Comparison of ENCODE assay signal across 11 cellular contexts in genomic region chr12:26723379-26724308, GRCh38.
DNase-seq lines count a peak whose midpoint lies in the region; ATAC-seq, FAIRE-seq and TF ChIP-seq lines count a peak whose summit lies in the region.
"Had no signal": no experiment of that assay in that cellular context is flagged by ENCODE, and none has a peak within 500 bp of the region (broad histone marks: within the 10 kb centered on the region; RNA-seq: fewer than 3 reads in every experiment).

No MANE protein-coding gene starts in this region.

- H3K4me2 ChIP-seq in GM23338, result no peak overlapping the region
- H3K4me2 ChIP-seq: KMS-11 had no signal

- H2AFZ ChIP-seq in GM23338, result no peak overlapping the region

- no peaks in the 10 kb centered on the region for H3K9me2 ChIP-seq in GM23338 (ENCODE audit: insufficient read depth)

- no peaks in the 10 kb centered on the region for H3K27me3 Mint-ChIP-seq in GM23338 (ENCODE audit: insufficient read depth, low read depth, poor library complexity)

- peaks cover 12% of the 10 kb centered on the region for H3K4me1 ChIP-seq in GM23338 (ENCODE audit: insufficient read depth)

- peaks cover 12% of the 10 kb centered on the region for H3K79me2 ChIP-seq in GM23338 (replicated peaks; ENCODE audit: insufficient read depth)

- H3F3A ChIP-seq in GM23338 (replicated peaks; ENCODE audit: low read depth), result no peaks in the 10 kb centered on the region

- H3K27ac Mint-ChIP-seq in GM23338, result no peak overlapping the region

- H4K20me1 ChIP-seq in GM23338 (replicated peaks; ENCODE audit: insufficient read depth), result no peaks in the 10 kb centered on the region

- no peak overlapping the region for H3K4me3 ChIP-seq in GM23338
- H3K4me3 ChIP-seq: SK-N-MC had no signal

- H3K4me1 Mint-ChIP-seq in GM23338, result peaks cover 11% of the 10 kb centered on the region; the same call in 2 of the 3 replicates

- no peak overlapping the region for H3K27ac ChIP-seq in GM23338 (ENCODE audit: low read depth)
- H3K27ac ChIP-seq: KMS-11, SK-N-MC had no signal

- FAIRE-seq in GM19239 (lab: Jason Lieb, UNC), result peak; percentile 96

- H3K4me3 Mint-ChIP-seq in GM23338, result no peak overlapping the region

- H3K27me3 ChIP-seq in GM23338 (ENCODE audit: insufficient read depth), result no peaks in the 10 kb centered on the region

- H3K36me3 ChIP-seq in GM23338 (ENCODE audit: insufficient read depth), result no peaks in the 10 kb centered on the region

- H3K36me3 Mint-ChIP-seq in GM23338 (ENCODE audit: low read depth), result no peaks in the 10 kb centered on the region

- intact Hi-C loops in sciatic nerve (cut with DNase I), result no loop called here

- H3K9me3 Mint-ChIP-seq in GM23338, result no peaks in the 10 kb centered on the region

- in situ Hi-C loops in GM13976 (cut with MboI; ENCODE audit: low sequenced_read_pairs, unreplicated experiment), result no loop called here

- peak; percentile 83 for ATAC-seq in sciatic nerve
- no peak for ATAC-seq in GM23338

- DNase-seq in GM19239 (ENCODE audit: insufficient read length, low spot score), result no peak
- DNase-seq in SK-N-DZ (ENCODE audit: low spot score), result peak; percentile 91
- peak; percentile 85 for DNase-seq in foreskin melanocyte
- DNase-seq in sciatic nerve (ENCODE audit: low spot score), result no peak
- DNase-seq in OCI-M1 (lab: John Stamatoyannopoulos, UW), result no peak
- DNase-seq in GM13976 (ENCODE audit: low spot score), result no peak
- no peak for DNase-seq in GM23338 (ENCODE audit: low spot score)
- DNase-seq in NCI-H2196 (lab: John Stamatoyannopoulos, UW; ENCODE audit: unreplicated experiment), result no peak
- DNase-seq: activated T-cell treated with anti-CD3 and anti-CD28 coated beads, Interleukin-2, amount 50 U/mL, for 1 hour had no signal

- TF ChIP-seq CTCF in GM13976 (IDR thresholded peaks at IDR 0.05; ENCODE audit: borderline replicate concordance, control extremely low read depth, extremely low read depth, insufficient read depth, missing control alignments) (no peak), GM23338 (conservative IDR thresholded peaks at IDR 0.05; ENCODE audit: low read depth in 2 of 2) (no peak)

TF ChIP-seq in GM23338, 12 proteins besides CTCF, POLR2A, EP300 and RAD21:
- TF ChIP-seq EZH2 (IDR thresholded peaks at IDR 0.05; ENCODE audit: low read depth, unreplicated experiment), result no peak
- no peak for TF ChIP-seq REST (IDR thresholded peaks at IDR 0.05; ENCODE audit: unreplicated experiment)
- TF ChIP-seq POLR2AphosphoS5 (IDR thresholded peaks at IDR 0.05; ENCODE audit: low read depth), result no peak
- no peak for TF ChIP-seq ZNF114 (CRISPR knock-in tag; IDR thresholded peaks at IDR 0.05)
- TF ChIP-seq, protein P1, sequence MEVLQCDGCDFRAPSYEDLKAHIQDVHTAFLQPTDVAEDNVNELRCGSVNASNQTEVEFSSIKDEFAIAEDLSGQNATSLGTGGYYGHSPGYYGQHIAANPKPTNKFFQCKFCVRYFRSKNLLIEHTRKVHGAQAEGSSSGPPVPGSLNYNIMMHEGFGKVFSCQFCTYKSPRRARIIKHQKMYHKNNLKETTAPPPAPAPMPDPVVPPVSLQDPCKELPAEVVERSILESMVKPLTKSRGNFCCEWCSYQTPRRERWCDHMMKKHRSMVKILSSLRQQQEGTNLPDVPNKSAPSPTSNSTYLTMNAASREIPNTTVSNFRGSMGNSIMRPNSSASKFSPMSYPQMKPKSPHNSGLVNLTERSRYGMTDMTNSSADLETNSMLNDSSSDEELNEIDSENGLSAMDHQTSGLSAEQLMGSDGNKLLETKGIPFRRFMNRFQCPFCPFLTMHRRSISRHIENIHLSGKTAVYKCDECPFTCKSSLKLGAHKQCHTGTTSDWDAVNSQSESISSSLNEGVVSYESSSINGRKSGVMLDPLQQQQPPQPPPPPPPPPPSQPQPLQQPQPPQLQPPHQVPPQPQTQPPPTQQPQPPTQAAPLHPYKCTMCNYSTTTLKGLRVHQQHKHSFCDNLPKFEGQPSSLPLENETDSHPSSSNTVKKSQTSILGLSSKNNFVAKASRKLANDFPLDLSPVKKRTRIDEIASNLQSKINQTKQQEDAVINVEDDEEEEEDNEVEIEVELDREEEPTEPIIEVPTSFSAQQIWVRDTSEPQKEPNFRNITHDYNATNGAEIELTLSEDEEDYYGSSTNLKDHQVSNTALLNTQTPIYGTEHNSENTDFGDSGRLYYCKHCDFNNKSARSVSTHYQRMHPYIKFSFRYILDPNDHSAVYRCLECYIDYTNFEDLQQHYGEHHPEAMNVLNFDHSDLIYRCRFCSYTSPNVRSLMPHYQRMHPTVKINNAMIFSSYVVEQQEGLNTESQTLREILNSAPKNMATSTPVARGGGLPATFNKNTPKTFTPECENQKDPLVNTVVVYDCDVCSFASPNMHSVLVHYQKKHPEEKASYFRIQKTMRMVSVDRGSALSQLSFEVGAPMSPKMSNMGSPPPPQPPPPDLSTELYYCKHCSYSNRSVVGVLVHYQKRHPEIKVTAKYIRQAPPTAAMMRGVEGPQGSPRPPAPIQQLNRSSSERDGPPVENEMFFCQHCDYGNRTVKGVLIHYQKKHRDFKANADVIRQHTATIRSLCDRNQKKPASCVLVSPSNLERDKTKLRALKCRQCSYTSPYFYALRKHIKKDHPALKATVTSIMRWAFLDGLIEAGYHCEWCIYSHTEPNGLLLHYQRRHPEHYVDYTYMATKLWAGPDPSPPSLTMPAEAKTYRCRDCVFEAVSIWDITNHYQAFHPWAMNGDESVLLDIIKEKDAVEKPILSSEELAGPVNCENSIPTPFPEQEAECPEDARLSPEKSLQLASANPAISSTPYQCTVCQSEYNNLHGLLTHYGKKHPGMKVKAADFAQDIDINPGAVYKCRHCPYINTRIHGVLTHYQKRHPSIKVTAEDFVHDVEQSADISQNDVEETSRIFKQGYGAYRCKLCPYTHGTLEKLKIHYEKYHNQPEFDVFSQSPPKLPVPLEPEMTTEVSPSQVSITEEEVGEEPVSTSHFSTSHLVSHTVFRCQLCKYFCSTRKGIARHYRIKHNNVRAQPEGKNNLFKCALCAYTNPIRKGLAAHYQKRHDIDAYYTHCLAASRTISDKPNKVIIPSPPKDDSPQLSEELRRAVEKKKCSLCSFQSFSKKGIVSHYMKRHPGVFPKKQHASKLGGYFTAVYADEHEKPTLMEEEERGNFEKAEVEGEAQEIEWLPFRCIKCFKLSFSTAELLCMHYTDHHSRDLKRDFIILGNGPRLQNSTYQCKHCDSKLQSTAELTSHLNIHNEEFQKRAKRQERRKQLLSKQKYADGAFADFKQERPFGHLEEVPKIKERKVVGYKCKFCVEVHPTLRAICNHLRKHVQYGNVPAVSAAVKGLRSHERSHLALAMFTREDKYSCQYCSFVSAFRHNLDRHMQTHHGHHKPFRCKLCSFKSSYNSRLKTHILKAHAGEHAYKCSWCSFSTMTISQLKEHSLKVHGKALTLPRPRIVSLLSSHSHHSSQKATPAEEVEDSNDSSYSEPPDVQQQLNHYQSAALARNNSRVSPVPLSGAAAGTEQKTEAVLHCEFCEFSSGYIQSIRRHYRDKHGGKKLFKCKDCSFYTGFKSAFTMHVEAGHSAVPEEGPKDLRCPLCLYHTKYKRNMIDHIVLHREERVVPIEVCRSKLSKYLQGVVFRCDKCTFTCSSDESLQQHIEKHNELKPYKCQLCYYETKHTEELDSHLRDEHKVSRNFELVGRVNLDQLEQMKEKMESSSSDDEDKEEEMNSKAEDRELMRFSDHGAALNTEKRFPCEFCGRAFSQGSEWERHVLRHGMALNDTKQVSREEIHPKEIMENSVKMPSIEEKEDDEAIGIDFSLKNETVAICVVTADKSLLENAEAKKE (CRISPR knock-in tag; IDR thresholded peaks at IDR 0.05), result no peak
- no peak for TF ChIP-seq CREB1 (CRISPR knock-in tag; IDR thresholded peaks at IDR 0.05; ENCODE audit: low read depth)
- TF ChIP-seq EZH2phosphoT487 (IDR thresholded peaks at IDR 0.05; ENCODE audit: unreplicated experiment), result no peak
- TF ChIP-seq, protein P2, sequence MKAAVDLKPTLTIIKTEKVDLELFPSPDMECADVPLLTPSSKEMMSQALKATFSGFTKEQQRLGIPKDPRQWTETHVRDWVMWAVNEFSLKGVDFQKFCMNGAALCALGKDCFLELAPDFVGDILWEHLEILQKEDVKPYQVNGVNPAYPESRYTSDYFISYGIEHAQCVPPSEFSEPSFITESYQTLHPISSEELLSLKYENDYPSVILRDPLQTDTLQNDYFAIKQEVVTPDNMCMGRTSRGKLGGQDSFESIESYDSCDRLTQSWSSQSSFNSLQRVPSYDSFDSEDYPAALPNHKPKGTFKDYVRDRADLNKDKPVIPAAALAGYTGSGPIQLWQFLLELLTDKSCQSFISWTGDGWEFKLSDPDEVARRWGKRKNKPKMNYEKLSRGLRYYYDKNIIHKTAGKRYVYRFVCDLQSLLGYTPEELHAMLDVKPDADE (IDR thresholded peaks at IDR 0.05), result no peak
- no peak for TF ChIP-seq NANOG (IDR thresholded peaks at IDR 0.05; ENCODE audit: borderline replicate concordance)
- TF ChIP-seq JUNB (IDR thresholded peaks at IDR 0.05; ENCODE audit: unreplicated experiment), result no peak
- TF ChIP-seq STAT1 (IDR thresholded peaks at IDR 0.05; ENCODE audit: unreplicated experiment), result no peak
- TF ChIP-seq ZNF331 (CRISPR knock-in tag; IDR thresholded peaks at IDR 0.05; ENCODE audit: low read depth), result no peak

Comparison
In these comparisons a context has a peak if more than half of its experiments do, and no peak if none do; other contexts are left out.
1. DNase-seq: peak in SK-N-DZ (single experiment) and foreskin melanocyte (single experiment); none in GM19239 (single experiment), sciatic nerve (single experiment), OCI-M1 (single experiment), GM13976 (single experiment), GM23338 (single experiment) and NCI-H2196 (single experiment).